8 cellular contexts compared by ENCODE assay signal in the genomic region with DNA sequence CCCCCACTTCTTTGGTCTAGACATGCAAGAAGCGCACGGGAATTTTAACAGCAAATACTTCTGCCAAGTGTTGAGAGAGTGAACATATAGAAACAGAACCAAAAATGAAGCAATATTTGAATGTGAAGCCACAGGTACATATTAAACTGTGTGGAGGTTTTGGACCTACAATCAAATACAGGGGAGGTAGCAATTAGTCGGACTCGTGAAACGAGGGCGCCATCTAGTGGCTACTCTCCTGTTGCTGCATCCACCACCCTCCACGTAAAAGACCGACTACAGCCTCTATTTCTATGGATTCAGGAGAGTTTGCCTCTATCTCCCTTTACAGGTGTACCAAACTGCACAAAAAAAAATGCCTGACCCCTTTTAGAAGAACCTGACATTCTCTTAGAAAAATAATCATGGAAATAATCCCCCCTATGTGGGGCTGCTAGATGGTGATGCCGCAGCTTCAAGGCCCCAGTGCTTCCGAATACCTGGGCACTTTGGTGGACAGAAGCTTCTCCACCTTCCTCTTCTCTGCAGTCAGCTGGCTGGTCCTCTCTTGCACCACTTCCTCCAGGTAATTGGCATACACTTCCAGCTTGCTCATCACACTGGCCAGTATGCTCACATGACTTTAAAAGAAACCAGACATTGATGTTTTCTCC. TPM values are rescaled to one million over a fixed set of nuclear protein-coding genes. Genes with fewer than 3 reads are reported as not detected.
A peak's percentile ranks its signal among the peaks of the same experiment; 100 is the strongest.
DNase-seq lines count a peak whose midpoint lies in the region; ATAC-seq, FAIRE-seq and TF ChIP-seq lines count a peak whose summit lies in the region.

No MANE protein-coding gene starts in this region.

- WGBS in mammary epithelial cell (ENCODE audit: low coverage, missing lambda C conversion rate): 22% methylated on average over 9 of the region's 10 CpGs

- no peak overlapping the region for H3K4me3 Mint-ChIP-seq in WTC11

- no peaks in the 10 kb centered on the region for H3K9me3 Mint-ChIP-seq in WTC11

- no peaks in the 10 kb centered on the region for H3K27me3 Mint-ChIP-seq in WTC11 (ENCODE audit: low read depth)

- intact Hi-C loops in mammary epithelial cell (cut with micrococcal nuclease): loop anchor here (1.0 to 10.0 kb wide), 8 partner anchors 157 to 1760 kb away; a partner anchor contains a TSS

- peak; percentile 77 for ATAC-seq in HG02623 (IDR thresholded peaks at IDR 0.05; ENCODE audit: unreplicated experiment)
- ATAC-seq in WTC11: peak; percentile 94
- no peak for ATAC-seq in HG03097 (IDR thresholded peaks at IDR 0.05; ENCODE audit: low FRiP score, unreplicated experiment)

- POLR2A ChIA-PET in WTC11 (lab: Charles Lee): no interaction called here

- no TSS peak for BruUV-seq in mammary epithelial cell (replicated peaks; lab: Mats Ljungman, UMichigan)

- H3K4me2 ChIP-seq in mammary epithelial cell (ENCODE audit: insufficient read depth, low read depth, low read length) (no peak overlapping the region), keratinocyte (ENCODE audit: control insufficient read depth, extremely low read depth, insufficient read depth, low read depth, low read length) (no peak overlapping the region)

- H3K36me3 ChIP-seq in mammary epithelial cell (ENCODE audit: insufficient read depth, low read length) (no peaks in the 10 kb centered on the region), keratinocyte (ENCODE audit: control insufficient read depth in 2 of 2, extremely low read depth in 1 of 2, insufficient read depth in 2 of 2, low read length in 2 of 2) (no peaks in the 10 kb centered on the region)

- CTCF ChIA-PET in WTC11 (lab: Charles Lee): interaction anchor here (0.8 to 2.7 kb wide), 8 partner anchors 17 to 233 kb away, joined by 3 to 24 read pairs (median 4); a partner anchor contains a TSS
- CTCF ChIA-PET in mammary epithelial cell (lab: Charles Lee; ENCODE audit: low non-redundant PET): no interaction called here

- dilution Hi-C loops in mammary epithelial cell (cut with HindIII; ENCODE audit: low sequenced_read_pairs): loop anchor here (25.0 kb wide), 1 partner anchor 178 kb away; no protein-coding TSS in a partner anchor
- dilution Hi-C loops in keratinocyte (cut with MboI; ENCODE audit: extremely low pct_ligation_motif_present, low sequenced_read_pairs): loop anchor here (25.0 kb wide), 1 partner anchor 153 kb away; no protein-coding TSS in a partner anchor

- in situ Hi-C loops in mammary epithelial cell (cut with MboI; ENCODE audit: low sequenced_read_pairs in 2 of 2): loop anchor here in 1 of 2 donors (5.0 kb wide), 1 partner anchor 178 kb away; no protein-coding TSS in a partner anchor

- H3K27me3 ChIP-seq in mammary epithelial cell (ENCODE audit: insufficient read depth, low read length) (no peaks in the 10 kb centered on the region), keratinocyte (ENCODE audit: control insufficient read depth, extremely low read depth, insufficient read depth, low read length) (no peaks in the 10 kb centered on the region)

- H3K9me3 ChIP-seq in mammary epithelial cell (replicated peaks; ENCODE audit: insufficient read depth, low read length) (no peaks in the 10 kb centered on the region), keratinocyte (ENCODE audit: control insufficient read depth, low read depth, low read length) (no peaks in the 10 kb centered on the region)

- H3K36me3 Mint-ChIP-seq in WTC11: no peaks in the 10 kb centered on the region

- no peaks in the 10 kb centered on the region for H3K4me1 Mint-ChIP-seq in WTC11

- TF ChIP-seq CTCF in GM12864 (IDR thresholded peaks at IDR 0.05; ENCODE audit: low read depth, low read length, missing control alignments) (peak; percentile 89), WTC11 (IDR thresholded peaks at IDR 0.05) (peak; percentile 81), mammary epithelial cell (conservative IDR thresholded peaks at IDR 0.05 in 1 of 2, IDR thresholded peaks at IDR 0.05 in 1 of 2; ENCODE audit: extremely low read depth in 1 of 2, insufficient read depth in 1 of 2, low read depth in 1 of 2, low read length in 2 of 2) (peak; percentile 83 to 86), keratinocyte (optimal IDR thresholded peaks at IDR 0.05 in 1 of 3, IDR thresholded peaks at IDR 0.05 in 1 of 3, conservative IDR thresholded peaks at IDR 0.05 in 1 of 3; ENCODE audit: extremely low read depth in 1 of 3, insufficient read depth in 2 of 3, low read length in 3 of 3) (peak; percentile 76 to 86 (median 85))

- H3K4me3 ChIP-seq in GM12864 (ENCODE audit: low read depth, low read length): no peak overlapping the region
- no peak overlapping the region for H3K4me3 ChIP-seq in mammary epithelial cell (replicated peaks in 1 of 3; ENCODE audit: insufficient read depth in 1 of 3, low read depth in 2 of 3, low read length in 3 of 3)
- H3K4me3 ChIP-seq in keratinocyte (ENCODE audit: control insufficient read depth in 2 of 3, extremely low read depth in 1 of 3, insufficient read depth in 2 of 3, low read depth in 1 of 3, low read length in 3 of 3): no peak overlapping the region

- peak; percentile 34 for DNase-seq in GM12864 (ENCODE audit: low read depth)
- DNase-seq in NCI-H1694 (lab: John Stamatoyannopoulos, UW): peak; percentile 60
- DNase-seq in WTC11 (ENCODE audit: low spot score): peak; percentile 84
- peak; percentile 41 for DNase-seq in mammary epithelial cell
- DNase-seq in keratinocyte (ENCODE audit: low read depth, low spot score): peak; percentile 9
- peak; percentile 68 to 70 for DNase-seq in stimulated activated CD4-positive, alpha-beta T cell treated with anti-CD3 and anti-CD28 coated beads, Interleukin-1b, Interleukin-23, amount 100 ng/mL, for 4 hours (ENCODE audit: low read depth in 2 of 2)

- no peak overlapping the region for H3K27ac ChIP-seq in mammary epithelial cell (ENCODE audit: insufficient read depth, low read depth, low read length)
- no peak overlapping the region for H3K27ac ChIP-seq in keratinocyte (ENCODE audit: control insufficient read depth, insufficient read depth, low read length)

- no peak overlapping the region for H3K9ac ChIP-seq in mammary epithelial cell (ENCODE audit: insufficient read depth, low read length)
- no peak overlapping the region for H3K9ac ChIP-seq in keratinocyte (ENCODE audit: control insufficient read depth, extremely low read depth, insufficient read depth, low read length)

- H2AFZ ChIP-seq in mammary epithelial cell (ENCODE audit: low read depth, low read length) (no peak overlapping the region), keratinocyte (ENCODE audit: control insufficient read depth, low read length) (no peak overlapping the region)

- H3K4me1 ChIP-seq in mammary epithelial cell (ENCODE audit: insufficient read depth, low read length) (no peaks in the 10 kb centered on the region), keratinocyte (ENCODE audit: control insufficient read depth, extremely low read depth, insufficient read depth, low read length) (no peaks in the 10 kb centered on the region)

- H3K79me2 ChIP-seq in mammary epithelial cell (ENCODE audit: insufficient read depth, low read length) (no peaks in the 10 kb centered on the region), keratinocyte (ENCODE audit: control insufficient read depth, insufficient read depth, low read length) (no peaks in the 10 kb centered on the region)

- FAIRE-seq in keratinocyte (lab: Jason Lieb, UNC): peak; percentile 34

- no peaks in the 10 kb centered on the region for H3K9me1 ChIP-seq in keratinocyte (ENCODE audit: control insufficient read depth, extremely low read depth, insufficient read depth, low read length)

- no peaks in the 10 kb centered on the region for H4K20me1 ChIP-seq in mammary epithelial cell (ENCODE audit: insufficient read depth, low read length)
- H4K20me1 ChIP-seq in keratinocyte (ENCODE audit: control insufficient read depth, extremely low read depth, insufficient read depth, low read length): no peaks in the 10 kb centered on the region

- H3K27ac Mint-ChIP-seq in WTC11: no peak overlapping the region

TF ChIP-seq in WTC11, 78 proteins besides CTCF, POLR2A, EP300 and RAD21 (continues in another document):
- TF ChIP-seq ZNF263 (CRISPR knock-in tag; IDR thresholded peaks at IDR 0.05; ENCODE audit: low read depth) (no peak), TEAD1 (CRISPR knock-in tag; IDR thresholded peaks at IDR 0.05) (no peak), GRHL2 (CRISPR knock-in tag; IDR thresholded peaks at IDR 0.05; ENCODE audit: insufficient replicate concordance, severe bottlenecking) (no peak)

RNA-seq across cellular contexts. Expression of a gene that starts 31.7 kb away (rescaled TPM):
- total RNA-seq in WTC11 (2021): not detected in 3 replicates
- total RNA-seq in mammary epithelial cell: not detected
- not detected for polyA plus RNA-seq in mammary epithelial cell
- not detected for polyA minus RNA-seq in mammary epithelial cell
- polyA plus RNA-seq in keratinocyte: not detected in 3 replicates
- not detected for polyA plus RNA-seq in keratinocyte (2011; ENCODE audit: low read depth)
- polyA plus RNA-seq in keratinocyte (2011; cell fraction: cytosol; rRNA removed): not detected in 2 replicates
- not detected in 2 replicates for polyA plus RNA-seq in keratinocyte (2011; cell fraction: nucleus; rRNA removed)
- not detected in 2 replicates for polyA plus RNA-seq in keratinocyte (2012; ENCODE audit: low replicate concordance)
- polyA minus RNA-seq in keratinocyte: not detected in 3 replicates
- not detected for polyA minus RNA-seq in keratinocyte (2011; cell fraction: cytosol; rRNA and poly(A)+ RNA removed)
- not detected in 2 replicates for polyA minus RNA-seq in keratinocyte (2011; cell fraction: nucleus; rRNA and poly(A)+ RNA removed)

RNA-seq across cellular contexts. Expression of a gene that starts 59.0 kb away (rescaled TPM):
- 0.18 to 0.37 TPM (median 0.22 TPM) in 3 replicates for total RNA-seq in WTC11 (2021)
- total RNA-seq in mammary epithelial cell: under 1 TPM in 1 of 2 donors, not detected in 1; 0.17 TPM
- 0.23 TPM for polyA plus RNA-seq in mammary epithelial cell
- not detected for polyA minus RNA-seq in mammary epithelial cell
- 0.03 to 0.04 TPM in 2 of 3 replicates, not detected in the other for polyA plus RNA-seq in keratinocyte
- not detected for polyA plus RNA-seq in keratinocyte (2011; ENCODE audit: low read depth)
- polyA plus RNA-seq in keratinocyte (2011; cell fraction: cytosol; rRNA removed): 0.01 TPM in 1 of 2 replicates, not detected in the other
- 0.03 TPM in 1 of 2 replicates, not detected in the other for polyA plus RNA-seq in keratinocyte (2011; cell fraction: nucleus; rRNA removed)
- 0.08 TPM in 1 of 2 replicates, not detected in the other for polyA plus RNA-seq in keratinocyte (2012; ENCODE audit: low replicate concordance)
- 0.26 TPM in 1 of 3 replicates, not detected in the others for polyA minus RNA-seq in keratinocyte
- not detected for polyA minus RNA-seq in keratinocyte (2011; cell fraction: cytosol; rRNA and poly(A)+ RNA removed)
- not detected in 2 replicates for polyA minus RNA-seq in keratinocyte (2011; cell fraction: nucleus; rRNA and poly(A)+ RNA removed)

Comparison
In these comparisons a context has a peak if more than half of its experiments do, and no peak if none do; other contexts are left out.
1. DNase-seq: peak in every context shown above with its lines; median percentile 84 in WTC11; 69 in stimulated activated CD4-positive, alpha-beta T cell treated with anti-CD3 and anti-CD28 coated beads, Interleukin-1b, Interleukin-23, amount 100 ng/mL, for 4 hours; 60 in NCI-H1694; 41 in mammary epithelial cell; 34 in GM12864; 9 in keratinocyte.